In genomic region chr14:72869407-72870329, GRCh38 we compare ENCODE assay signal across 14 cellular contexts.
"Had no signal": no experiment of that assay in that cellular context is flagged by ENCODE, and none has a peak within 500 bp of the region (broad histone marks: within the 10 kb centered on the region; RNA-seq: fewer than 3 reads in every experiment).

No MANE protein-coding gene starts in this region.

- H3K4me1 ChIP-seq: prostate gland had no signal

- H3K36me3 ChIP-seq: brain microvascular endothelial cell, prostate gland had no signal

- H3K4me3 ChIP-seq: dorsolateral prefrontal cortex, prostate gland, SK-N-MC had no signal

- H3K27me3 ChIP-seq: brain microvascular endothelial cell, dorsolateral prefrontal cortex had no signal

- ATAC-seq: activated CD8-positive, alpha-beta T cell treated with anti-CD3 and anti-CD28 coated beads, Interleukin-2, amount 10 ng/mL, durations not matched to agents 7 days and 5 days; stimulated activated memory B cell treated with anti-CD40 and anti-IgM and Interleukin-4, amounts not matched to agents 10 μg/mL and 1 μg/mL and 100 μg/mL, for 72 hours; WTC11 had no signal

- H3K27ac ChIP-seq: brain microvascular endothelial cell, dorsolateral prefrontal cortex, prostate gland, SK-N-MC had no signal

- H3K9me3 ChIP-seq: prostate gland had no signal

- DNase-seq: activated CD4-positive, alpha-beta T cell treated with anti-CD3 and anti-CD28 coated beads for 4 hours; activated CD8-positive, alpha-beta memory T cell treated with anti-CD3 and anti-CD28 coated beads, Interleukin-2, amount 50 U/mL, for 48 hours; activated CD8-positive, alpha-beta T cell treated with anti-CD3 and anti-CD28 coated beads, Interleukin-2, amount 10 ng/mL, durations not matched to agents 7 days and 5 days; anterior cingulate cortex; brain microvascular endothelial cell; dorsolateral prefrontal cortex; hypothalamus; stimulated activated CD4-positive, alpha-beta T cell treated with anti-CD3 and anti-CD28 coated beads, Interleukin-2, amount 100 ng/mL, for 48 hours; T-helper 1 cell; T1000 had no signal
